Comparison of ENCODE assay signal across 12 cellular contexts in the genomic region with DNA sequence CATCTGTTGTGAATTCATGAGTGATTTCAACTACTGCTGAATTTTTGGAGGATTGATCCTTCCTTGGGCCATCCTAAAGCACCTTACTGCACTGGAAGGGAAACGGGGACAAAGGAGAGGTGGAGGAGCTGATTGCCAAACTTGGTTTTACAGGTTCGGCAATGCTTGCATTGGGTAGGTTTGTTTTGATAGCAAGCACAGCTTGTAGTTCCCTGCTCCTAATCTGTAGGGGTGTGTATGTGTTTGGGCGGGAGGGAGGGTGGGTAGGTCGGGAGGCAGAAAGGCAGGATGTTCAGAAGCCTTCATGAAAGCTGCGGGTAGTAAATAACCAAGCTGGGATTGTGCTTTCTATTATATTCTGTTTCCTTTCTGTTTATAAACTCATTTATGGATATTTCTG.
"Had no signal": no experiment of that assay in that cellular context is flagged by ENCODE, and none has a peak within 500 bp of the region (broad histone marks: within the 10 kb centered on the region; RNA-seq: fewer than 3 reads in every experiment).

No MANE protein-coding gene starts in this region.

- H3K4me1 ChIP-seq: breast epithelium had no signal

- H3K9me3 ChIP-seq: breast epithelium, heart left ventricle, thyroid gland had no signal

- H3K36me3 ChIP-seq: breast epithelium, heart left ventricle, thyroid gland had no signal

- FAIRE-seq: keratinocyte had no signal

- H3K4me3 ChIP-seq: breast epithelium, heart left ventricle, thyroid gland had no signal

- H3K27me3 ChIP-seq: breast epithelium, heart left ventricle, thyroid gland had no signal

- DNase-seq: activated effector memory CD4-positive, alpha-beta T cell treated with Interleukin-2 at 50 U/mL for 16 hours; activated T-cell treated with anti-CD3 and anti-CD28 coated beads, Interleukin-2, amount 50 U/mL, for 24 hours; anterior cingulate cortex; heart left ventricle; left ventricle myocardium superior; mesendoderm; stimulated activated CD4-positive, alpha-beta T cell treated with anti-CD3 and anti-CD28 coated beads, Interleukin-4, amount 100 ng/mL, for 24 hours; stimulated activated naive CD8-positive, alpha-beta T cell treated with anti-CD3 and anti-CD28 coated beads, Interleukin-15, amount 100 ng/mL, for 72 hours; thyroid gland had no signal

- ATAC-seq: activated naive CD4-positive, alpha-beta T cell treated with anti-CD3 and anti-CD28 coated beads, Interleukin-2, amount 50 U/mL, for 72 hours; heart left ventricle; left ventricle myocardium superior; stimulated activated naive CD8-positive, alpha-beta T cell treated with anti-CD3 and anti-CD28 coated beads, Interleukin-15, amount 100 ng/mL, for 72 hours had no signal
